In the genomic region with DNA sequence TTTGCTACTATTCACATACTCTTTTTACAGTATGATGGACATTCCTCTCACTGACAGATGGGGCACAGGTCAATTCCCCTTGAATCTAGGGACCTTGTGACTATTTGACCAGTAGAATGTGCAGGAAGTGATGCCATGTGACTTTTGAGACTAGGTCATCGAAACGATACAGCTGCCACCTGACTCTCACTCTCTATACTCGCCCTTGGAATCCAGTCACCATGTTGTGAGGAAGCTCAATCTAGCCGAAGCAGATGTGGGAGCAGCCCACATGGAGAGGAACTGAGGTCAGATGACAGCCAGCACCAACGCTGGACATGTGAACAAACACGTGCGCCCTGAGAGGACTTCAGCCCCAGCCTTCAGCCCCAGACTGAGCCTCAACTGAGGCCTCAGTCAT, we compare ENCODE assay signal across 8 cellular contexts.
"Had no signal": no experiment of that assay in that cellular context is flagged by ENCODE, and none has a peak within 500 bp of the region (broad histone marks: within the 10 kb centered on the region; RNA-seq: fewer than 3 reads in every experiment).

No MANE protein-coding gene starts in this region.

- FAIRE-seq: G401.6, GM12878, GM12891, GM12892, GM18507, GM19239 had no signal

- DNase-seq: GDM1, GF-D8 had no signal

- H3K4me3 ChIP-seq: GM12878 had no signal

- ATAC-seq: GM12878 had no signal
